ENCODE assay signal across 8 cellular contexts in genomic region chr19:47598407-47599349, GRCh38. TPM values are rescaled to one million over a fixed set of nuclear protein-coding genes. Genes with fewer than 3 reads are reported as not detected.
DNase-seq lines count a peak whose midpoint lies in the region; ATAC-seq and TF ChIP-seq lines count a peak whose summit lies in the region.

No MANE protein-coding gene starts in this region.

- H3K4me3 ChIP-seq in HUES48 (ENCODE audit: low read depth, low read length) (peak overlapping the region; percentile 76), astrocyte of the spinal cord (ENCODE audit: low read depth, low read length) (peak overlapping the region; percentile 40), spleen (peak overlapping the region in 3 of 8 donors; percentile 9 to 52 (median 25))

- peaks cover 0 to 12% (median 6%) of the 10 kb centered on the region in 3 donors for H3K27me3 Mint-ChIP-seq in immature natural killer cell (ENCODE audit: low read depth in 3 of 3)

- peaks cover 30 to 41% of the 10 kb centered on the region in 2 donors for H3K4me1 Mint-ChIP-seq in immature natural killer cell

- WGBS in spleen, 5 donors: 34 to 47% (median 40%) methylated on average over 21 of the region's 21 CpGs

- peak overlapping the region in 4 of 5 donors; percentile 44 to 90 (median 67) for H3K4me3 Mint-ChIP-seq in immature natural killer cell

- no peaks in the 10 kb centered on the region for H3K9me3 ChIP-seq in HUES48 (ENCODE audit: control insufficient read depth, insufficient read depth, low read length)
- no peaks in the 10 kb centered on the region for H3K9me3 ChIP-seq in spleen

- TF ChIP-seq CTCF in AG09319 (IDR thresholded peaks at IDR 0.05; ENCODE audit: low read depth, low read length): no peak
- no peak for TF ChIP-seq CTCF in astrocyte of the spinal cord (IDR thresholded peaks at IDR 0.05; ENCODE audit: low read depth, low read length)
- TF ChIP-seq CTCF in spleen (IDR thresholded peaks at IDR 0.05 in 8 of 11, conservative IDR thresholded peaks at IDR 0.05 in 3 of 11): no peak

- no peak for TF ChIP-seq POLR2A in spleen (IDR thresholded peaks at IDR 0.05)

- H3K27me3 ChIP-seq in HUES48 (ENCODE audit: control insufficient read depth, insufficient read depth, low read length): no peaks in the 10 kb centered on the region
- peaks cover 0 to 25% (median 0%) of the 10 kb centered on the region in 7 donors for H3K27me3 ChIP-seq in spleen (replicated peaks in 1 of 7)

- no peaks in the 10 kb centered on the region for H3K9me3 Mint-ChIP-seq in immature natural killer cell

- H3K27ac ChIP-seq in HUES48 (ENCODE audit: low read depth, low read length) (peak overlapping the region; percentile 98), spleen (peak overlapping the region in 7 of 8 donors; percentile 17 to 94 (median 51))

- intact Hi-C loops in spleen (cut with DNase I; ENCODE audit: low total_unique reads): no loop called here

- in situ Hi-C loops in astrocyte of the spinal cord (cut with HindIII; ENCODE audit: low sequenced_read_pairs): no loop called here

- ATAC-seq in HG02970 (IDR thresholded peaks at IDR 0.05; ENCODE audit: low FRiP score, unreplicated experiment): no peak
- ATAC-seq in GM19452 (IDR thresholded peaks at IDR 0.05; ENCODE audit: unreplicated experiment): no peak
- ATAC-seq in HG03135 (IDR thresholded peaks at IDR 0.05; ENCODE audit: unreplicated experiment): no peak

- H3K27ac Mint-ChIP-seq in immature natural killer cell: peak overlapping the region in 2 of 6 donors; percentile 62 to 74

- peak overlapping the region; percentile 59 for H3K9ac ChIP-seq in HUES48 (ENCODE audit: low read depth, low read length)

- H3K4me1 ChIP-seq in HUES48 (ENCODE audit: control insufficient read depth, insufficient read depth, low read length) (peaks cover 8% of the 10 kb centered on the region; the same call in 1 of the 2 replicates), spleen (peaks cover 0 to 44% (median 18%) of the 10 kb centered on the region in 6 donors)

- no peaks in the 10 kb centered on the region for H3K36me3 Mint-ChIP-seq in immature natural killer cell

- H3K36me3 ChIP-seq in HUES48 (ENCODE audit: control insufficient read depth, insufficient read depth, low read length) (no peaks in the 10 kb centered on the region), spleen (no peaks in the 10 kb centered on the region)

- DNase-seq in AG09319 (ENCODE audit: extremely low read depth, low read depth) (peak; percentile 79), astrocyte of the spinal cord (ENCODE audit: low read depth, low spot score) (peak; percentile 97), immature natural killer cell (no peak), spleen (no peak)

RNA-seq across cellular contexts. Expression of gene BICRA, which starts 10.3 kb away (rescaled TPM):
- polyA plus RNA-seq in immature natural killer cell: 1 to 10 TPM in 1 of 3 donors, under 1 TPM in 1, not detected in 1; 0.36 to 1.9 TPM
- total RNA-seq in spleen: 10 to 100 TPM; 10.9 to 21.8 (median 20.1) TPM
- 10 to 100 TPM in 1 of 3 donors, 1 to 10 TPM in 2; 2.2 to 10.2 (median 5.1) TPM for polyA plus RNA-seq in spleen

RNA-seq across cellular contexts. Expression of gene ZNF541, which starts 25.7 kb away (rescaled TPM):
- polyA plus RNA-seq in immature natural killer cell (not detected), spleen (under 1 TPM; 0.20 to 0.70 (median 0.50) TPM)
- total RNA-seq in spleen: 1 to 10 TPM in 1 of 7 donors, under 1 TPM in 6; 0.34 to 1.2 (median 0.42) TPM

Comparison
In these comparisons a context has a peak if more than half of its experiments do, and no peak if none do; other contexts are left out.
1. DNase-seq: peak in AG09319 (single experiment) and astrocyte of the spinal cord (single experiment); none in immature natural killer cell (0 of 3) and spleen (single experiment).